ENCODE assay signal across 1 cellular context in genomic region chr6:89116702-89117101, GRCh38.
TF ChIP-seq lines count a peak whose summit lies in the region.

No MANE protein-coding gene starts in this region.

TF ChIP-seq in HepG2, 621 proteins besides CTCF, POLR2A, EP300 and RAD21:
- TF ChIP-seq NFKB2 (CRISPR knock-in tag; IDR thresholded peaks at IDR 0.05; ENCODE audit: borderline replicate concordance) (no peak), CCDC6 (CRISPR knock-in tag; IDR thresholded peaks at IDR 0.05) (no peak), NR0B2 (CRISPR knock-in tag; IDR thresholded peaks at IDR 0.05) (no peak), SNAI1 (CRISPR knock-in tag; IDR thresholded peaks at IDR 0.05; ENCODE audit: borderline replicate concordance) (no peak), TOPORS (CRISPR knock-in tag; IDR thresholded peaks at IDR 0.05) (no peak), ZNF468 (CRISPR knock-in tag; IDR thresholded peaks at IDR 0.05) (no peak), ERF (CRISPR knock-in tag; IDR thresholded peaks at IDR 0.05) (no peak), JUNB (CRISPR knock-in tag; IDR thresholded peaks at IDR 0.05; ENCODE audit: borderline replicate concordance) (no peak), ZNF749 (CRISPR knock-in tag; IDR thresholded peaks at IDR 0.05; ENCODE audit: borderline replicate concordance) (no peak)
- TF ChIP-seq, protein P1, sequence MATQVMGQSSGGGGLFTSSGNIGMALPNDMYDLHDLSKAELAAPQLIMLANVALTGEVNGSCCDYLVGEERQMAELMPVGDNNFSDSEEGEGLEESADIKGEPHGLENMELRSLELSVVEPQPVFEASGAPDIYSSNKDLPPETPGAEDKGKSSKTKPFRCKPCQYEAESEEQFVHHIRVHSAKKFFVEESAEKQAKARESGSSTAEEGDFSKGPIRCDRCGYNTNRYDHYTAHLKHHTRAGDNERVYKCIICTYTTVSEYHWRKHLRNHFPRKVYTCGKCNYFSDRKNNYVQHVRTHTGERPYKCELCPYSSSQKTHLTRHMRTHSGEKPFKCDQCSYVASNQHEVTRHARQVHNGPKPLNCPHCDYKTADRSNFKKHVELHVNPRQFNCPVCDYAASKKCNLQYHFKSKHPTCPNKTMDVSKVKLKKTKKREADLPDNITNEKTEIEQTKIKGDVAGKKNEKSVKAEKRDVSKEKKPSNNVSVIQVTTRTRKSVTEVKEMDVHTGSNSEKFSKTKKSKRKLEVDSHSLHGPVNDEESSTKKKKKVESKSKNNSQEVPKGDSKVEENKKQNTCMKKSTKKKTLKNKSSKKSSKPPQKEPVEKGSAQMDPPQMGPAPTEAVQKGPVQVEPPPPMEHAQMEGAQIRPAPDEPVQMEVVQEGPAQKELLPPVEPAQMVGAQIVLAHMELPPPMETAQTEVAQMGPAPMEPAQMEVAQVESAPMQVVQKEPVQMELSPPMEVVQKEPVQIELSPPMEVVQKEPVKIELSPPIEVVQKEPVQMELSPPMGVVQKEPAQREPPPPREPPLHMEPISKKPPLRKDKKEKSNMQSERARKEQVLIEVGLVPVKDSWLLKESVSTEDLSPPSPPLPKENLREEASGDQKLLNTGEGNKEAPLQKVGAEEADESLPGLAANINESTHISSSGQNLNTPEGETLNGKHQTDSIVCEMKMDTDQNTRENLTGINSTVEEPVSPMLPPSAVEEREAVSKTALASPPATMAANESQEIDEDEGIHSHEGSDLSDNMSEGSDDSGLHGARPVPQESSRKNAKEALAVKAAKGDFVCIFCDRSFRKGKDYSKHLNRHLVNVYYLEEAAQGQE (IDR thresholded peaks at IDR 0.05; ENCODE audit: borderline replicate concordance in 1 of 2, low read depth in 1 of 2, low read length in 2 of 2), result no peak
